Comparison of ENCODE assay signal across 26 cellular contexts in the genomic region with DNA sequence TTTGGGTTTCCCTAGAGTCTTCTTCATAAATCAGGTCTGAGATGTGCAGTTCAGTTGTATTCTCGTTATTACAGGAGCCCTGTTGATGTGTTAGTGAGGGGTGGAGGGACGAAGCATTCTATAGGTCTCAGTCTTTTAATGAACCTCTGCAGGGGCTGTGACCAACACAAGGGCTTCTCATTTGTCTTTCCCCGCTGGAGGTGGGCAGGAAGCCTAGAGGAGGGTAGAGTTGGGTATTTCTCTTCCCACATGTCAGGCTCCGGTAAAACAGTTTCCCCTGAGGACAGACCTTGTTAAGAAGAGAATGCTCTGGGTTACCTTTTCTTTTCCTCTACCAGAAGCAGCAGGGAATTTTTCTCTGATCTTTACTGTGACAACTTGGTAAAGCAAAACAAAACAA. TPM values are rescaled to one million over a fixed set of nuclear protein-coding genes. Genes with fewer than 3 reads are reported as not detected.
"Had no signal": no experiment of that assay in that cellular context is flagged by ENCODE, and none has a peak within 500 bp of the region (broad histone marks: within the 10 kb centered on the region; RNA-seq: fewer than 3 reads in every experiment).

No MANE protein-coding gene starts in this region.

- H3K4me1 ChIP-seq: foreskin keratinocyte, psoas muscle, right atrium auricular region had no signal

- H3K27me3 ChIP-seq: ovary, right atrium auricular region, tibial artery had no signal

- H3K4me3 ChIP-seq: mucosa of descending colon, ovary, psoas muscle, right atrium auricular region, tibial artery had no signal

- H3K27ac ChIP-seq: foreskin keratinocyte, ovary, psoas muscle, right atrium auricular region, tibial artery had no signal

- H3K9me3 ChIP-seq: ovary, right atrium auricular region, tibial artery had no signal

- H3K27ac Mint-ChIP-seq: activated CD4-positive, alpha-beta T cell treated with anti-CD3 and anti-CD28 coated beads, Interleukin-2, amount 10 ng/mL, durations not matched to agents 24 days and 14 days; activated CD8-positive, alpha-beta memory T cell treated with anti-CD3 and anti-CD28 coated beads, Interleukin-2, amount 10 ng/mL, durations not matched to agents 7 days and 5 days; activated CD8-positive, alpha-beta T cell treated with anti-CD3 and anti-CD28 coated beads for 36 hours; activated naive CD8-positive, alpha-beta T cell treated with anti-CD3 and anti-CD28 coated beads, Interleukin-2, amount 50 U/mL, for 24 hours; dendritic cell treated with granulocyte-macrophage colony-stimulating factor and Interleukin-4, amounts not matched to agents 40 ng/mL and 50 ng/mL, for 4 days; memory B cell; stimulated activated naive CD8-positive, alpha-beta T cell treated with anti-CD3 and anti-CD28 coated beads, Interleukin-15, Interleukin-2, amounts not matched to agents 100 ng/mL and 50 ng/mL, for 24 hours had no signal

- H3K27me3 Mint-ChIP-seq: activated naive CD8-positive, alpha-beta T cell treated with anti-CD3 and anti-CD28 coated beads, Interleukin-2, amount 50 U/mL, for 24 hours; dendritic cell treated with granulocyte-macrophage colony-stimulating factor and Interleukin-4, amounts not matched to agents 40 ng/mL and 50 ng/mL, for 4 days; memory B cell had no signal

- ATAC-seq: activated CD4-positive, CD25-positive, alpha-beta regulatory T cell treated with anti-CD3 and anti-CD28 coated beads, Interleukin-2, amount 50 U/mL, for 24 hours; activated CD8-positive, alpha-beta memory T cell treated with anti-CD3 and anti-CD28 coated beads, Interleukin-2, amount 10 ng/mL, durations not matched to agents 7 days and 5 days; activated CD8-positive, alpha-beta T cell treated with anti-CD3 and anti-CD28 coated beads for 36 hours; activated naive CD8-positive, alpha-beta T cell treated with anti-CD3 and anti-CD28 coated beads, Interleukin-2, amount 50 U/mL, for 24 hours; foreskin keratinocyte; mucosa of descending colon; psoas muscle had no signal

- H3K4me3 Mint-ChIP-seq: activated CD4-positive, alpha-beta T cell treated with anti-CD3 and anti-CD28 coated beads, Interleukin-2, amount 10 ng/mL, durations not matched to agents 24 days and 14 days; activated CD8-positive, alpha-beta memory T cell treated with anti-CD3 and anti-CD28 coated beads, Interleukin-2, amount 10 ng/mL, durations not matched to agents 7 days and 5 days; activated CD8-positive, alpha-beta T cell treated with anti-CD3 and anti-CD28 coated beads for 36 hours; activated naive CD8-positive, alpha-beta T cell treated with anti-CD3 and anti-CD28 coated beads, Interleukin-2, amount 50 U/mL, for 24 hours; dendritic cell treated with granulocyte-macrophage colony-stimulating factor and Interleukin-4, amounts not matched to agents 40 ng/mL and 50 ng/mL, for 4 days; memory B cell; neural crest cell; stimulated activated naive CD8-positive, alpha-beta T cell treated with anti-CD3 and anti-CD28 coated beads, Interleukin-15, Interleukin-2, amounts not matched to agents 100 ng/mL and 50 ng/mL, for 24 hours had no signal

- H3K36me3 ChIP-seq: ovary had no signal

- DNase-seq: activated CD4-positive, alpha-beta T cell treated with anti-CD3 and anti-CD28 coated beads, Interleukin-2, amount 10 ng/mL, durations not matched to agents 24 days and 14 days; activated CD8-positive, alpha-beta memory T cell treated with anti-CD3 and anti-CD28 coated beads, Interleukin-2, amount 10 ng/mL, durations not matched to agents 7 days and 5 days; activated CD8-positive, alpha-beta T cell treated with anti-CD3 and anti-CD28 coated beads for 36 hours; activated effector memory CD4-positive, alpha-beta T cell treated with anti-CD3 and anti-CD28 coated beads, Interleukin-2, amount 50 U/mL, for 16 hours; activated naive CD4-positive, alpha-beta T cell treated with anti-CD3 and anti-CD28 coated beads, Interleukin-2, amount 50 U/mL, for 16 hours; activated naive CD8-positive, alpha-beta T cell treated with anti-CD3 and anti-CD28 coated beads, Interleukin-2, amount 50 U/mL, for 24 hours; activated T-cell treated with anti-CD3 and anti-CD28 coated beads for 4 hours; effector CD4-positive, alpha-beta T cell; erythroblast; foreskin keratinocyte; mucosa of descending colon; ovary; psoas muscle; stimulated activated CD4-positive, alpha-beta T cell treated with anti-CD3 and anti-CD28 coated beads, Interleukin-12 subunit alpha, Interleukin-12 subunit beta, amount 100 ng/mL, for 4 hours; stimulated activated CD4-positive, alpha-beta T cell treated with anti-CD3 and anti-CD28 coated beads, Interleukin-4, amount 100 ng/mL, for 4 hours; tibial artery had no signal

- H3K4me1 Mint-ChIP-seq: activated CD4-positive, alpha-beta T cell treated with anti-CD3 and anti-CD28 coated beads, Interleukin-2, amount 10 ng/mL, durations not matched to agents 24 days and 14 days; activated CD8-positive, alpha-beta memory T cell treated with anti-CD3 and anti-CD28 coated beads, Interleukin-2, amount 10 ng/mL, durations not matched to agents 7 days and 5 days; activated naive CD8-positive, alpha-beta T cell treated with anti-CD3 and anti-CD28 coated beads, Interleukin-2, amount 50 U/mL, for 24 hours had no signal

RNA-seq across cellular contexts. Expression of a gene that starts 31.2 kb away (rescaled TPM):
- total RNA-seq: activated CD8-positive, alpha-beta T cell treated with anti-CD3 and anti-CD28 coated beads for 36 hours; glomerular endothelial cell; neural crest cell; right atrium auricular region; skeletal muscle tissue; T-helper 2 cell treated with Interferon-gamma antibody and Interleukin-4, amounts not matched to agents 100 ng/mL and 5 ng/mL, for 36 hours; ureter had no signal
